Comparison of ENCODE assay signal across 8 cellular contexts in the genomic region with DNA sequence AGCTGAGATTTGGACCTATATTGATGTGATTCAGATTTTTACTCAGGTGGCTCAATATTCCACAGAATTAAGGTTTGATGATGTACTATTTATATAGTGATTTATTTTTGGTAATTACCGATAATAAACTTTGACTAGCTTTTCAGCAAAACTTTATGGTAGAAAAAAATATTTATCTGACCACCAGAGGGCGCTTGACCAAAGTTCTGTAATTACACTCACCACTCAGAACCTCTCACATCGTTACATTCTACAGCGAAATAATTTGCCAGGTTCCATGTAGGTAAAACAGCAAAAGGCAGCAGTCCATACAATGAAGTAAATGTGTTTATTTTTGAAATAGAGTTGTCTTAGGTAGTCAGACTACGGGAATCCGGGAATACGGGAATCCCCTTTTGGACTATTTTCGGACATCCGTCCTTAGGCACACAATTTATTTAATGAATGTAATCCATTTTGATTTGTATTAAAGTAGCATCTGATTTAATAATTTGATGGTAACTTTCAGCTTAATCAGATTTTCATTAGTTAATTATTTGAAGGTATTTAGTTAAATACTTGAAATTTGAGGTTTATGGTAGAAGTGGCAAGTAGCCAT.
DNase-seq lines count a peak whose midpoint lies in the region; ATAC-seq and TF ChIP-seq lines count a peak whose summit lies in the region.

No MANE protein-coding gene starts in this region.

- H3K4me3 ChIP-seq in foreskin fibroblast (ENCODE audit: low read depth in 1 of 2, low read length in 2 of 2) = no peak overlapping the region

- ATAC-seq in SK-N-SH treated with all-trans-retinoic acid at 6 μM for 48 hours = peak; percentile 59

- DNase-seq in activated CD4-positive, CD25-positive, alpha-beta regulatory T cell treated with anti-CD3 and anti-CD28 coated beads, Interleukin-2, amount 50 U/mL, for 16 hours (ENCODE audit: low read depth, low spot score) = peak; percentile 3
- DNase-seq in activated CD4-positive, CD25-positive, alpha-beta regulatory T cell (lab: John Stamatoyannopoulos, UW) = no peak
- DNase-seq in HT-29 (ENCODE audit: low spot score) (peak; percentile 66), foreskin fibroblast (peak in 1 of 2 donors; percentile 74), retina (peak; percentile 41), mesenteric fat pad (ENCODE audit: low spot score) (no peak)
- DNase-seq in activated effector memory CD4-positive, alpha-beta T cell treated with Interleukin-2 at 50 U/mL for 16 hours = no peak

- TF ChIP-seq CTCF in foreskin fibroblast (IDR thresholded peaks at IDR 0.05; ENCODE audit: low read depth, low read length) = peak; percentile 37

TF ChIP-seq in SK-N-SH treated with all-trans-retinoic acid at 6 μM for 48 hours, 23 proteins besides CTCF, POLR2A, EP300 and RAD21:
- TF ChIP-seq ZFP30 (CRISPR knock-in tag; IDR thresholded peaks at IDR 0.05) (no peak), ZC3H10 (CRISPR knock-in tag; IDR thresholded peaks at IDR 0.05) (no peak), CREB5 (CRISPR knock-in tag; IDR thresholded peaks at IDR 0.05; ENCODE audit: low read depth) (no peak), OSR1 (CRISPR knock-in tag; IDR thresholded peaks at IDR 0.05) (no peak), ZFP3 (CRISPR knock-in tag; IDR thresholded peaks at IDR 0.05) (no peak), CSDC2 (CRISPR knock-in tag; IDR thresholded peaks at IDR 0.05) (no peak), GLIS3 (CRISPR knock-in tag; IDR thresholded peaks at IDR 0.05) (no peak), PPARA (CRISPR knock-in tag; IDR thresholded peaks at IDR 0.05; ENCODE audit: borderline replicate concordance) (no peak), SNAI2 (CRISPR knock-in tag; IDR thresholded peaks at IDR 0.05) (no peak), ESRRG (CRISPR knock-in tag; IDR thresholded peaks at IDR 0.05) (no peak)

Comparison
In these comparisons a context has a peak if more than half of its experiments do, and no peak if none do; other contexts are left out.
1. DNase-seq: peak in activated CD4-positive, CD25-positive, alpha-beta regulatory T cell treated with anti-CD3 and anti-CD28 coated beads, Interleukin-2, amount 50 U/mL, for 16 hours (single experiment), HT-29 (single experiment) and retina (single experiment); none in activated CD4-positive, CD25-positive, alpha-beta regulatory T cell (0 of 4), activated effector memory CD4-positive, alpha-beta T cell treated with Interleukin-2 at 50 U/mL for 16 hours (single experiment) and mesenteric fat pad (single experiment).